In the genomic region with DNA sequence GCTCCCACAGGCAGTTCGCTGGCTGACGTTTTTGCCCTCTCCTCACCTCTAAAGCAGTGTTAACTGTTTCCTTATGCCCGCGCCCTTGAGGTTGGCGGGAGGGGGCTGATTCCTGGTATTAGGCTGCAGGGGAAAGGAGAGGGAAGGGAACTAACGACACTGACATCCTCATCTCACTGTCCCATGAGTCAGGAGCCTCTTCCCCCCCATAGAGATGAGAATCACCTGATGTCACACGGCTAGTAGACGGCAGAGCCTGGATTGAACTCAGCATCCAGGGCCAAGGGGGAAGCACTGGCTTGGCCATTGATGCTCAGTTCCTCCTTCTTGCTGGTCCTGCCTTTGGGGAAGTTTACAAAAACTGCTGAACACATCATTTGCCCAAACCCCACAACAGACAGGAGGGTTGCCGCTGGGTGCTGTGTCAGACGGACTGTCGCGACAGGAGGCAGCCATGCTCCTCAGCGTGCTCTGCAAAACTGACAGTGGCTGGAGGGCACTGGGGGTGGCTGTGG, we compare ENCODE assay signal across 1 cellular context.
TF ChIP-seq lines count a peak whose summit lies in the region.

No MANE protein-coding gene starts in this region.

TF ChIP-seq in K562, 482 proteins besides CTCF, POLR2A, EP300 and RAD21 (continues in another document):
- TF ChIP-seq GTF3C2 (IDR thresholded peaks at IDR 0.05; ENCODE audit: borderline replicate concordance, extremely low read depth, insufficient read length) (no peak), TEAD4 (IDR thresholded peaks at IDR 0.05; ENCODE audit: low read length) (no peak), TEAD4 (CRISPR knock-in tag; IDR thresholded peaks at IDR 0.05; ENCODE audit: borderline replicate concordance) (no peak), KAT7 (CRISPR knock-in tag; IDR thresholded peaks at IDR 0.05; ENCODE audit: borderline replicate concordance) (no peak), NR2C2 (CRISPR knock-in tag; IDR thresholded peaks at IDR 0.05) (no peak), NR2C2 (tag; IDR thresholded peaks at IDR 0.05) (peak; percentile 24; the same call in 1 of the 2 replicates), TARDBP (IDR thresholded peaks at IDR 0.05) (no peak), ZEB2 (IDR thresholded peaks at IDR 0.05) (peak; percentile 51; the same call in 1 of the 2 replicates), ZSCAN29 (IDR thresholded peaks at IDR 0.05) (no peak), SMARCC2 (IDR thresholded peaks at IDR 0.05; ENCODE audit: low read depth) (no peak), RREB1 (CRISPR knock-in tag; IDR thresholded peaks at IDR 0.05) (peak; percentile 70; the same call in 1 of the 2 replicates), HNRNPH1 (optimal IDR thresholded peaks at IDR 0.05; ENCODE audit: low read depth, low read length) (no peak), SMARCA4 (IDR thresholded peaks at IDR 0.05) (no peak), FOSL1 (tag; conservative IDR thresholded peaks at IDR 0.05) (peak; percentile 44; the same call in 1 of the 2 replicates), PHF8 (IDR thresholded peaks at IDR 0.05; ENCODE audit: borderline replicate concordance, low read length) (no peak), SPI1 (IDR thresholded peaks at IDR 0.05; ENCODE audit: borderline replicate concordance, low read depth, low read length) (peak; percentile 53; the same call in 1 of the 2 replicates), NR3C1 (CRISPR knock-in tag; IDR thresholded peaks at IDR 0.05) (no peak), HDAC1 (IDR thresholded peaks at IDR 0.05) (peak in 1 of 2 experiments; percentile 52; a peak in 1 of 4 replicates), NCOR1 (IDR thresholded peaks at IDR 0.05) (no peak), CTBP1 (IDR thresholded peaks at IDR 0.05; ENCODE audit: borderline replicate concordance) (peak; percentile 98), ZNF740 (CRISPR knock-in tag; IDR thresholded peaks at IDR 0.05) (peak; percentile 90), ZNF740 (tag; IDR thresholded peaks at IDR 0.05) (no peak), JUND (IDR thresholded peaks at IDR 0.05; ENCODE audit: borderline replicate concordance, low read depth, low read length) (peak; percentile 42; the same call in 1 of the 2 replicates), JUND (tag; IDR thresholded peaks at IDR 0.05; ENCODE audit: borderline replicate concordance, low read depth, low read length) (no peak), RCOR1 (IDR thresholded peaks at IDR 0.05; ENCODE audit: borderline replicate concordance in 1 of 2, low read depth in 2 of 2, low read length in 2 of 2) (peak in 1 of 2 experiments; percentile 88; a peak in 2 of 4 replicates), ATF3 (IDR thresholded peaks at IDR 0.05) (0 out of 2 replicates have a peak, but pooled peaks have one; percentile 19), ATF3 (CRISPR knock-in tag; conservative IDR thresholded peaks at IDR 0.05) (no peak), MAFK (IDR thresholded peaks at IDR 0.05; ENCODE audit: low read length) (no peak), MECOM (CRISPR knock-in tag; IDR thresholded peaks at IDR 0.05) (peak; percentile 63; the same call in 1 of the 2 replicates), ERF (CRISPR knock-in tag; IDR thresholded peaks at IDR 0.05) (no peak), RBBP5 (IDR thresholded peaks at IDR 0.05; ENCODE audit: borderline replicate concordance, insufficient read depth, low read length, poor library complexity, severe bottlenecking) (peak; percentile 28), ARID1B (IDR thresholded peaks at IDR 0.05) (peak; percentile 21; the same call in 1 of the 2 replicates), MAFG (tag; conservative IDR thresholded peaks at IDR 0.05) (0 out of 2 replicates have a peak, but pooled peaks have one; percentile 17), ZNF316 (IDR thresholded peaks at IDR 0.05) (peak; percentile 70), ARNT (IDR thresholded peaks at IDR 0.05) (no peak), ZHX1 (conservative IDR thresholded peaks at IDR 0.05; ENCODE audit: low read length) (no peak), KDM1A (IDR thresholded peaks at IDR 0.05) (peak in 1 of 2 experiments; percentile 58; a peak in 1 of 4 replicates)
- TF ChIP-seq, protein P1, sequence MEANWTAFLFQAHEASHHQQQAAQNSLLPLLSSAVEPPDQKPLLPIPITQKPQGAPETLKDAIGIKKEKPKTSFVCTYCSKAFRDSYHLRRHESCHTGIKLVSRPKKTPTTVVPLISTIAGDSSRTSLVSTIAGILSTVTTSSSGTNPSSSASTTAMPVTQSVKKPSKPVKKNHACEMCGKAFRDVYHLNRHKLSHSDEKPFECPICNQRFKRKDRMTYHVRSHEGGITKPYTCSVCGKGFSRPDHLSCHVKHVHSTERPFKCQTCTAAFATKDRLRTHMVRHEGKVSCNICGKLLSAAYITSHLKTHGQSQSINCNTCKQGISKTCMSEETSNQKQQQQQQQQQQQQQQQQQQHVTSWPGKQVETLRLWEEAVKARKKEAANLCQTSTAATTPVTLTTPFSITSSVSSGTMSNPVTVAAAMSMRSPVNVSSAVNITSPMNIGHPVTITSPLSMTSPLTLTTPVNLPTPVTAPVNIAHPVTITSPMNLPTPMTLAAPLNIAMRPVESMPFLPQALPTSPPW (CRISPR knock-in tag; IDR thresholded peaks at IDR 0.05) = 0 out of 2 replicates have a peak, but pooled peaks have one; percentile 22
- TF ChIP-seq, protein P2, sequence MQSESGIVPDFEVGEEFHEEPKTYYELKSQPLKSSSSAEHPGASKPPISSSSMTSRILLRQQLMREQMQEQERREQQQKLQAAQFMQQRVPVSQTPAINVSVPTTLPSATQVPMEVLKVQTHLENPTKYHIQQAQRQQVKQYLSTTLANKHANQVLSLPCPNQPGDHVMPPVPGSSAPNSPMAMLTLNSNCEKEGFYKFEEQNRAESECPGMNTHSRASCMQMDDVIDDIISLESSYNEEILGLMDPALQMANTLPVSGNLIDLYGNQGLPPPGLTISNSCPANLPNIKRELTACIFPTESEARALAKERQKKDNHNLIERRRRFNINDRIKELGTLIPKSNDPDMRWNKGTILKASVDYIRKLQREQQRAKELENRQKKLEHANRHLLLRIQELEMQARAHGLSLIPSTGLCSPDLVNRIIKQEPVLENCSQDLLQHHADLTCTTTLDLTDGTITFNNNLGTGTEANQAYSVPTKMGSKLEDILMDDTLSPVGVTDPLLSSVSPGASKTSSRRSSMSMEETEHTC (IDR thresholded peaks at IDR 0.05) = 0 out of 2 replicates have a peak, but pooled peaks have one; percentile 43
- TF ChIP-seq, protein P3, sequence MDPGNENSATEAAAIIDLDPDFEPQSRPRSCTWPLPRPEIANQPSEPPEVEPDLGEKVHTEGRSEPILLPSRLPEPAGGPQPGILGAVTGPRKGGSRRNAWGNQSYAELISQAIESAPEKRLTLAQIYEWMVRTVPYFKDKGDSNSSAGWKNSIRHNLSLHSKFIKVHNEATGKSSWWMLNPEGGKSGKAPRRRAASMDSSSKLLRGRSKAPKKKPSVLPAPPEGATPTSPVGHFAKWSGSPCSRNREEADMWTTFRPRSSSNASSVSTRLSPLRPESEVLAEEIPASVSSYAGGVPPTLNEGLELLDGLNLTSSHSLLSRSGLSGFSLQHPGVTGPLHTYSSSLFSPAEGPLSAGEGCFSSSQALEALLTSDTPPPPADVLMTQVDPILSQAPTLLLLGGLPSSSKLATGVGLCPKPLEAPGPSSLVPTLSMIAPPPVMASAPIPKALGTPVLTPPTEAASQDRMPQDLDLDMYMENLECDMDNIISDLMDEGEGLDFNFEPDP (CRISPR knock-in tag; IDR thresholded peaks at IDR 0.05) = no peak
